Comparison of ENCODE assay signal across 6 cellular contexts in the genomic region with DNA sequence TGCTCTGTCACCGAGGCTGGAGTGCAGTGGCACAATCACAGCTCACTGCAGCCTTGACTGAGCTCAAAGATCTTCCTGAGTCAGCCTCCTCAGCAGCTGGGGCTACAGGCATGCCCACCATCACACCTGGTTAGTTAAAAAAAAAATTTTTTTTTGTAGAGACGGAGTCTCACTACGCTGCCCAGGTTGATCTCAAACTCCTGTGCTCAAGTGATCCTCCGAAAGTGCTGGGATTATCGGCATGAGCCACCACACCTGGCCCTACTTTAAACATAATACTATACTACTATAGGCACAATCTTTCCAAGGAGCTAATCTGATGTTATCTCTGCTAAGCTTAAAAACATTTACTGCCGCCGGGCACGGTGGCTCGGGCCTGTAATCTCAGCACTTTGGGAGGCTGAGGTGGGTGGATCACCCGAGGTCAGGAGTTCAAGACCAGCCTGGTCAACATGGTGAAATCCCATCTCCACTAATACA. TPM values are rescaled to one million over a fixed set of nuclear protein-coding genes. Genes with fewer than 3 reads are reported as not detected.
DNase-seq lines count a peak whose midpoint lies in the region; ATAC-seq, FAIRE-seq and TF ChIP-seq lines count a peak whose summit lies in the region.
"Not testable (repeated sequence)": the region's sequence is repeated elsewhere in the genome, so short reads cannot be mapped to it uniquely, and the experiment has no call there.

No MANE protein-coding gene starts in this region.

- not testable (repeated sequence) for FAIRE-seq in GM12878 (lab: Jason Lieb, UNC); HepG2 (lab: Jason Lieb, UNC)

- TF ChIP-seq EP300 in GM12878 (IDR thresholded peaks at IDR 0.05; ENCODE audit: borderline replicate concordance in 1 of 2, control insufficient read depth in 1 of 2, low read depth in 2 of 2, low read length in 2 of 2); HepG2 (IDR thresholded peaks at IDR 0.05; ENCODE audit: low read depth in 2 of 2, low read length in 2 of 2); HepG2 (CRISPR knock-in tag; IDR thresholded peaks at IDR 0.05; ENCODE audit: borderline replicate concordance): not testable (repeated sequence)

- not testable (repeated sequence) for H3K27me3 ChIP-seq in DND-41 (ENCODE audit: insufficient read depth, low read length, poor library complexity); SU-DHL-6 (ENCODE audit: low read length); GM12878 (replicated peaks in 1 of 2; ENCODE audit: control insufficient read depth in 2 of 2, insufficient read depth in 2 of 2, low read length in 1 of 2); HepG2 (ENCODE audit: control insufficient read depth in 1 of 2, insufficient read depth in 2 of 2, low read length in 2 of 2); tibial artery

- TF ChIP-seq CTCF in DND-41 (IDR thresholded peaks at IDR 0.05; ENCODE audit: borderline replicate concordance, extremely low read depth, low read length, poor library complexity, severe bottlenecking); SU-DHL-6 (IDR thresholded peaks at IDR 0.05; ENCODE audit: insufficient read depth, low read length, poor library complexity, severe bottlenecking); GM12878 (IDR thresholded peaks at IDR 0.05 in 2 of 3, conservative IDR thresholded peaks at IDR 0.05 in 1 of 3; ENCODE audit: control insufficient read depth in 2 of 3, extremely low read depth in 1 of 3, insufficient read depth in 1 of 3, low read depth in 3 of 3, low read length in 3 of 3); HepG2 (CRISPR knock-in tag; IDR thresholded peaks at IDR 0.05); tibial artery (IDR thresholded peaks at IDR 0.05): not testable (repeated sequence)

- H3K9ac ChIP-seq in DND-41 (ENCODE audit: low read depth, low read length); SU-DHL-6 (ENCODE audit: low read length); GM12878 (ENCODE audit: control insufficient read depth, insufficient read depth, low read length); HepG2 (ENCODE audit: insufficient read depth, low read depth, low read length): not testable (repeated sequence)

- 99% methylated on average over 10 of the region's 10 CpGs for WGBS in GM12878 (ENCODE audit: insufficient coverage, insufficient replicate concordance, low lambda C conversion rate, missing lambda C conversion rate)
- WGBS in HepG2 (ENCODE audit: low lambda C conversion rate), result 73% methylated on average over 10 of the region's 10 CpGs

- in situ Hi-C loops in GM12878 (cut with MboI); HepG2 (cut with HindIII; ENCODE audit: extremely low pct_ligation_motif_present, low pct_unique_long_range_greater_than_20kb): not testable (repeated sequence)

- CTCF ChIA-PET in GM12878 (lab: Yijun Ruan, JAX), result interaction anchor here (1.8 to 3.8 kb wide), 3 partner anchors 26 to 64 kb away, joined by 6 to 22 read pairs (median 6); a partner anchor contains a TSS
- CTCF ChIA-PET in HepG2 (lab: Yijun Ruan, JAX; ENCODE audit: low intra/inter-chr PET ratio, low total read pairs), result not testable (repeated sequence)

- BruUV-seq in GM12878 (replicated peaks; lab: Mats Ljungman, UMichigan); HepG2 (replicated peaks; lab: Mats Ljungman, UMichigan): not testable (repeated sequence)

- not testable (repeated sequence) for H3K27ac ChIP-seq in DND-41 (ENCODE audit: low read length); SU-DHL-6 (ENCODE audit: low read depth, low read length); GM12878 (ENCODE audit: control insufficient read depth, insufficient read depth); HepG2 (ENCODE audit: extremely low read length, insufficient read depth, low read length)
- H3K27ac ChIP-seq in tibial artery, result peak overlapping the region; percentile 1 to 78

- intact Hi-C loops in GM12878 (cut with micrococcal nuclease; ENCODE audit: unreplicated experiment); HepG2 (cut with micrococcal nuclease; ENCODE audit: unreplicated experiment); tibial artery (cut with DNase I; ENCODE audit: low total_unique reads): not testable (repeated sequence)

- not testable (repeated sequence) for DNase-seq in DND-41; GM12878 (ENCODE audit: low read depth, low spot score); HepG2 (ENCODE audit: low spot score); tibial artery
- peak; percentile 81 for DNase-seq in NCI-H82 (lab: John Stamatoyannopoulos, UW)

- POLR2A ChIA-PET in GM12878 (lab: Charles Lee); HepG2 (lab: Yijun Ruan, JAX): not testable (repeated sequence)

- ATAC-seq in DND-41 (ENCODE audit: insufficient read depth, low read depth); GM12878; HepG2: not testable (repeated sequence)

- H3K9me3 ChIP-seq in DND-41 (ENCODE audit: insufficient read depth, low read length, severe bottlenecking); SU-DHL-6 (ENCODE audit: insufficient read depth, low read length); GM12878 (replicated peaks; ENCODE audit: control insufficient read depth, insufficient read depth, low read length); HepG2 (ENCODE audit: low read length); tibial artery: not testable (repeated sequence)

- not testable (repeated sequence) for H3F3A ChIP-seq in SU-DHL-6 (ENCODE audit: insufficient read depth)

- H4K20me1 ChIP-seq in DND-41 (ENCODE audit: insufficient read depth, low read length), result peaks cover 46% of the 10 kb centered on the region; the same call in 1 of the 2 replicates
- peaks cover 16% of the 10 kb centered on the region for H4K20me1 ChIP-seq in SU-DHL-6 (ENCODE audit: low read depth, low read length)
- not testable (repeated sequence) for H4K20me1 ChIP-seq in GM12878 (ENCODE audit: control insufficient read depth, insufficient read depth); HepG2 (ENCODE audit: insufficient read depth, low read length)

- H3K4me1 ChIP-seq in DND-41 (ENCODE audit: insufficient read depth, low read length) (peaks cover 39% of the 10 kb centered on the region), GM12878 (ENCODE audit: control insufficient read depth, insufficient read depth, low read length) (peaks cover 24% of the 10 kb centered on the region), HepG2 (ENCODE audit: insufficient read depth, low read length) (peaks cover 30% of the 10 kb centered on the region), tibial artery (peaks cover 0 to 85% (median 38%) of the 10 kb centered on the region in 4 donors)

- H2AFZ ChIP-seq in DND-41 (ENCODE audit: low read depth, low read length); SU-DHL-6 (ENCODE audit: low read depth, low read length, severe bottlenecking); GM12878 (ENCODE audit: control insufficient read depth, low read depth, low read length); HepG2 (ENCODE audit: low read length): not testable (repeated sequence)

- not testable (repeated sequence) for H3K9me2 ChIP-seq in SU-DHL-6 (replicated peaks; ENCODE audit: insufficient read depth, low read length)

- not testable (repeated sequence) for TF ChIP-seq RAD21 in GM12878 (IDR thresholded peaks at IDR 0.05; ENCODE audit: insufficient read depth, low read depth, low read length); HepG2 (CRISPR knock-in tag; IDR thresholded peaks at IDR 0.05)

- H3K4me2 ChIP-seq in DND-41 (ENCODE audit: insufficient read depth, low read length) (peak overlapping the region; percentile 87; the same call in 1 of the 2 replicates), SU-DHL-6 (ENCODE audit: low read depth, low read length, poor library complexity, severe bottlenecking) (peak overlapping the region; percentile 19), GM12878 (ENCODE audit: control insufficient read depth, insufficient read depth) (peak overlapping the region; percentile 74; the same call in 1 of the 2 replicates)
- H3K4me2 ChIP-seq in HepG2 (ENCODE audit: low read depth, low read length), result not testable (repeated sequence)

- not testable (repeated sequence) for TF ChIP-seq POLR2A in GM12878 (IDR thresholded peaks at IDR 0.05; ENCODE audit: low read depth, low read length); HepG2 (IDR thresholded peaks at IDR 0.05; ENCODE audit: insufficient read depth in 1 of 2, low read depth in 2 of 2, low read length in 2 of 2)

- not testable (repeated sequence) for H3K36me3 ChIP-seq in DND-41 (ENCODE audit: insufficient read depth, low read length); SU-DHL-6 (ENCODE audit: low read length); GM12878 (ENCODE audit: control insufficient read depth in 2 of 2, insufficient read depth in 2 of 2, low read length in 1 of 2); HepG2 (replicated peaks in 1 of 2; ENCODE audit: control insufficient read depth in 1 of 2, insufficient read depth in 2 of 2, low read length in 2 of 2); tibial artery

- H3K79me2 ChIP-seq in DND-41 (ENCODE audit: insufficient read depth, low read length) (peaks cover 95% of the 10 kb centered on the region), SU-DHL-6 (ENCODE audit: insufficient read depth, low read length) (peaks cover 94% of the 10 kb centered on the region), GM12878 (ENCODE audit: control insufficient read depth, insufficient read depth, low read length) (peaks cover 87% of the 10 kb centered on the region), HepG2 (ENCODE audit: insufficient read depth, low read length) (peaks cover 77% of the 10 kb centered on the region)

- H3K4me3 ChIP-seq in DND-41 (ENCODE audit: low read depth in 1 of 2, low read length in 2 of 2); SU-DHL-6 (ENCODE audit: insufficient read depth, low read length, poor library complexity, severe bottlenecking); GM12878; HepG2 (replicated peaks in 1 of 3; ENCODE audit: insufficient read depth in 1 of 3, low read depth in 2 of 3, low read length in 3 of 3); tibial artery: not testable (repeated sequence)

- SMC1A ChIA-PET in GM12878 (lab: Charles Lee; ENCODE audit: uncharacterized antibody, unreplicated experiment), result interaction anchor here (0.6 to 2.9 kb wide), 5 partner anchors 9 to 500 kb away, joined by 3 to 25 read pairs (median 4); a partner anchor contains a TSS

- RAD21 ChIA-PET in GM12878 (lab: Charles Lee; ENCODE audit: unreplicated experiment), result interaction anchor here (3.5 kb wide), 1 partner anchor 65 kb away, joined by 25 read pairs; a partner anchor contains a TSS

RNA-seq across cellular contexts. Expression of a gene that starts 3.2 kb away (rescaled TPM):
- total RNA-seq in GM12878 (2013; cell fraction: nucleolus; rRNA removed), result 25.4 and 25.6 TPM in 2 replicates
- total RNA-seq in GM12878 (2014; rRNA removed) (18.9 and 25.7 TPM in 2 replicates), GM12878 (2014; rRNA removed; fragmentation: Illumina TruSeq; extraction: Trizol) (19.2 and 19.5 TPM in 2 replicates), GM12878 (2021) (24.8 and 26.2 TPM in 2 replicates), HepG2 (2016; rRNA removed; fragmentation: Illumina TruSeq; extraction: Trizol) (16.8 and 18.2 TPM in 2 replicates)
- polyA plus RNA-seq in GM12878 (2011; ENCODE audit: low read depth), result 10.4 TPM
- polyA plus RNA-seq in GM12878 (2011; rRNA removed) (20.4 and 24.5 TPM in 2 replicates), GM12878 (2014; fragmentation: Illumina TruSeq; extraction: Trizol) (21.4 and 26.1 TPM in 2 replicates), GM12878 (2014; fragmentation: Nextera tagmentation; extraction: Ambion mirVana) (1 to 10 TPM; 1.1 to 1.3 TPM), GM12878 (2014; rRNA removed) (22.0 and 23.8 TPM in 2 replicates), GM12878 (2016; fragmentation: Nextera tagmentation; extraction: Ambion mirVana) (1 to 10 TPM; 2.4 to 3.7 TPM), HepG2 (2011; rRNA removed) (10.8 and 12.2 TPM in 2 replicates)
- polyA plus RNA-seq in GM12878 (2011; cell fraction: cytosol; rRNA removed), result 23.1 and 24.5 TPM in 2 replicates
- polyA plus RNA-seq in GM12878 (2011; cell fraction: nucleus; rRNA removed), result 21.6 and 22.7 TPM in 2 replicates
- 12.5 and 19.1 TPM in 2 replicates for polyA plus RNA-seq in GM12878 (2012)
- polyA minus RNA-seq in GM12878 (2011; rRNA and poly(A)+ RNA removed), result 30.9 and 37.3 TPM in 2 replicates
- polyA minus RNA-seq in GM12878 (2011; cell fraction: cytosol; rRNA and poly(A)+ RNA removed), result 7.4 and 11.3 TPM in 2 replicates
- polyA minus RNA-seq in GM12878 (2011; cell fraction: nucleus; rRNA and poly(A)+ RNA removed), result 13.7 and 35.4 TPM in 2 replicates
- total RNA-seq in HepG2 (2016; cell fraction: cytosol; rRNA removed; fragmentation: Illumina TruSeq; extraction: Trizol; ENCODE audit: low read depth), result 3.1 and 3.3 TPM in 2 replicates
- 16.0 and 19.8 TPM in 2 replicates for total RNA-seq in HepG2 (2016; cell fraction: insoluble cytoplasmic fraction; rRNA removed; fragmentation: Illumina TruSeq; extraction: Trizol)
- total RNA-seq in HepG2 (2016; cell fraction: membrane; rRNA removed; fragmentation: Illumina TruSeq; extraction: Trizol), result 15.0 and 16.4 TPM in 2 replicates
- total RNA-seq in HepG2 (2016; cell fraction: nucleus; rRNA removed; fragmentation: Illumina TruSeq; extraction: Trizol), result 14.5 and 15.1 TPM in 2 replicates
- 9.5 and 9.7 TPM in 2 replicates for polyA plus RNA-seq in HepG2 (2011; cell fraction: cytosol; rRNA removed)
- 8.8 and 12.5 TPM in 2 replicates for polyA plus RNA-seq in HepG2 (2011; cell fraction: nucleus; rRNA removed)
- 7.0 and 7.1 TPM in 2 replicates for polyA plus RNA-seq in HepG2 (2012)
- polyA plus RNA-seq in HepG2 (2016; cell fraction: cytosol; fragmentation: Illumina TruSeq; extraction: Trizol; ENCODE audit: low read depth), result 2.1 and 3.0 TPM in 2 replicates
- polyA plus RNA-seq in HepG2 (2016; cell fraction: insoluble cytoplasmic fraction; fragmentation: Illumina TruSeq; extraction: Trizol; ENCODE audit: low read depth), result 15.3 and 17.3 TPM in 2 replicates
- 9.5 and 9.9 TPM in 2 replicates for polyA plus RNA-seq in HepG2 (2016; cell fraction: membrane; fragmentation: Illumina TruSeq; extraction: Trizol; ENCODE audit: low read depth)
- polyA plus RNA-seq in HepG2 (2016; cell fraction: nucleus; fragmentation: Illumina TruSeq; extraction: Trizol; ENCODE audit: insufficient read depth, low read depth), result 18.4 and 20.6 TPM in 2 replicates
- 27.2 and 62.1 TPM in 2 replicates for polyA minus RNA-seq in HepG2 (2011; rRNA and poly(A)+ RNA removed; ENCODE audit: low replicate concordance)
- 7.0 and 7.6 TPM in 2 replicates for polyA minus RNA-seq in HepG2 (2011; cell fraction: cytosol; rRNA and poly(A)+ RNA removed)
- polyA minus RNA-seq in HepG2 (2011; cell fraction: nucleus; rRNA and poly(A)+ RNA removed), result 19.6 and 22.8 TPM in 2 replicates

RNA-seq across cellular contexts. Expression of a gene that starts 3.4 kb away (rescaled TPM):
- total RNA-seq in GM12878 (2013; cell fraction: nucleolus; rRNA removed), result 26.6 and 28.7 TPM in 2 replicates
- total RNA-seq in GM12878 (2014; rRNA removed), result 22.3 and 22.9 TPM in 2 replicates
- total RNA-seq in GM12878 (2014; rRNA removed; fragmentation: Illumina TruSeq; extraction: Trizol), result 16.6 and 18.4 TPM in 2 replicates
- total RNA-seq in GM12878 (2021), result 22.3 and 24.0 TPM in 2 replicates
- polyA plus RNA-seq in GM12878 (2011; ENCODE audit: low read depth), result 4.6 TPM
- polyA plus RNA-seq in GM12878 (2011; rRNA removed), result 9.6 and 13.6 TPM in 2 replicates
- 12.8 and 15.0 TPM in 2 replicates for polyA plus RNA-seq in GM12878 (2011; cell fraction: cytosol; rRNA removed)
- polyA plus RNA-seq in GM12878 (2011; cell fraction: nucleus; rRNA removed), result 12.9 and 15.1 TPM in 2 replicates
- 5.8 and 6.1 TPM in 2 replicates for polyA plus RNA-seq in GM12878 (2012)
- polyA plus RNA-seq in GM12878 (2014; fragmentation: Illumina TruSeq; extraction: Trizol), result 12.2 and 14.3 TPM in 2 replicates
- polyA plus RNA-seq in GM12878 (2014; fragmentation: Nextera tagmentation; extraction: Ambion mirVana), result 1 to 10 TPM; 2.7 to 3.6 TPM
- 15.5 and 16.2 TPM in 2 replicates for polyA plus RNA-seq in GM12878 (2014; rRNA removed)
- polyA plus RNA-seq in GM12878 (2016; fragmentation: Nextera tagmentation; extraction: Ambion mirVana), result 10 to 100 TPM; 18.4 to 19.6 TPM
- polyA minus RNA-seq in GM12878 (2011; rRNA and poly(A)+ RNA removed), result 31.2 and 33.8 TPM in 2 replicates
- 10.6 and 11.2 TPM in 2 replicates for polyA minus RNA-seq in GM12878 (2011; cell fraction: cytosol; rRNA and poly(A)+ RNA removed)
- polyA minus RNA-seq in GM12878 (2011; cell fraction: nucleus; rRNA and poly(A)+ RNA removed), result 14.6 and 32.5 TPM in 2 replicates
- total RNA-seq in HepG2 (2016; rRNA removed; fragmentation: Illumina TruSeq; extraction: Trizol), result 17.6 and 17.9 TPM in 2 replicates
- 1.1 and 1.6 TPM in 2 replicates for total RNA-seq in HepG2 (2016; cell fraction: cytosol; rRNA removed; fragmentation: Illumina TruSeq; extraction: Trizol; ENCODE audit: low read depth)
- total RNA-seq in HepG2 (2016; cell fraction: insoluble cytoplasmic fraction; rRNA removed; fragmentation: Illumina TruSeq; extraction: Trizol), result 17.2 and 17.6 TPM in 2 replicates
- 4.1 and 4.2 TPM in 2 replicates for total RNA-seq in HepG2 (2016; cell fraction: membrane; rRNA removed; fragmentation: Illumina TruSeq; extraction: Trizol)
- total RNA-seq in HepG2 (2016; cell fraction: nucleus; rRNA removed; fragmentation: Illumina TruSeq; extraction: Trizol), result 18.1 and 23.3 TPM in 2 replicates
- polyA plus RNA-seq in HepG2 (2011; rRNA removed), result 3.9 and 4.0 TPM in 2 replicates
- polyA plus RNA-seq in HepG2 (2011; cell fraction: cytosol; rRNA removed), result 3.3 and 4.5 TPM in 2 replicates
- 5.7 and 6.2 TPM in 2 replicates for polyA plus RNA-seq in HepG2 (2011; cell fraction: nucleus; rRNA removed)
- 4.1 and 5.4 TPM in 2 replicates for polyA plus RNA-seq in HepG2 (2012)
- polyA plus RNA-seq in HepG2 (2016; cell fraction: cytosol; fragmentation: Illumina TruSeq; extraction: Trizol; ENCODE audit: low read depth), result 0.28 and 0.29 TPM in 2 replicates
- polyA plus RNA-seq in HepG2 (2016; cell fraction: insoluble cytoplasmic fraction; fragmentation: Illumina TruSeq; extraction: Trizol; ENCODE audit: low read depth), result 8.1 and 9.3 TPM in 2 replicates
- 0.63 and 0.86 TPM in 2 replicates for polyA plus RNA-seq in HepG2 (2016; cell fraction: membrane; fragmentation: Illumina TruSeq; extraction: Trizol; ENCODE audit: low read depth)
- 15.0 and 20.4 TPM in 2 replicates for polyA plus RNA-seq in HepG2 (2016; cell fraction: nucleus; fragmentation: Illumina TruSeq; extraction: Trizol; ENCODE audit: insufficient read depth, low read depth)
- polyA minus RNA-seq in HepG2 (2011; rRNA and poly(A)+ RNA removed; ENCODE audit: low replicate concordance), result 21.0 and 54.3 TPM in 2 replicates
- polyA minus RNA-seq in HepG2 (2011; cell fraction: cytosol; rRNA and poly(A)+ RNA removed), result 5.5 and 8.0 TPM in 2 replicates
- 20.3 and 25.4 TPM in 2 replicates for polyA minus RNA-seq in HepG2 (2011; cell fraction: nucleus; rRNA and poly(A)+ RNA removed)
